11 cellular contexts compared by ENCODE assay signal in the genomic region with DNA sequence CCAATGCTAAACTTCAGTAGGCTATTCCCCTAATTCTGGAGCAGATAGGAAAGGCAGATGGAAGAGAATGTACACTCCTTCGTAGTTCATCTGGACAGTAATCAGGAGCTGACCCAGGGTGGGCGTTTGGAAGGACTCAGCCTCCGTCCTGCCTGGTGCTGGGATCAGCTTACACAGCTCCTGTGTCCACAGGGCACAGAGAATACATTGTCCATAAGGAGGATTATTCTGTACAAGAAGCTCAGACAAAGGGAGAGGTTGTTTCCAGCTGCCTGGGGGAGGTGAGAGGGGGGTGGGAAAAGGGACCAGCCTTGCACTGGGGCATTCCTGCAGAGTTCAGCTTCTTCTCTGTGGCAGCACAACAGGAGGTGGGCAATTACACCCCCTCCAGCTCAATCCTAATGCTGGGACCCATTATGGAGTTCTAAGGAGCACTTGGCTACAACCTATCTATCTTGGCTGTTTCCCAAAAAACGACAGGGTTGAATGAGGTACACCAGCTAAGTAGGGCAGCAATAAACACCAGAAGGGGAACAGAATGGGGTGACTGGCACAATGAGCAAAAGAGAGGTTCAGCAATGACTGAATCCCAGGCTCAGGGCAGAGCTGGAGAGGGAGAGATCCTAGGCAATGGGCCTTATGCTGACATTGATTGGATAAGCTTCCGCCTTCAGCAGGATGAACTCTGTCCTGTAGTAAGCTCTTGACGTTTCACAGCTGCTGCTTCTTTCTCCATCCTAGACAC. TPM values are rescaled to one million over a fixed set of nuclear protein-coding genes. Genes with fewer than 3 reads are reported as not detected.
DNase-seq lines count a peak whose midpoint lies in the region; ATAC-seq and TF ChIP-seq lines count a peak whose summit lies in the region.
"Had no signal": no experiment of that assay in that cellular context is flagged by ENCODE, and none has a peak within 500 bp of the region (broad histone marks: within the 10 kb centered on the region; RNA-seq: fewer than 3 reads in every experiment).

No MANE protein-coding gene starts in this region.

- peak; percentile 40 for ATAC-seq in body of pancreas
- ATAC-seq: CD8-positive, alpha-beta T cell had no signal

- H3K4me1 ChIP-seq in body of pancreas: peaks cover 6% of the 10 kb centered on the region
- peaks cover 7 to 13% of the 10 kb centered on the region in 2 donors for H3K4me1 ChIP-seq in muscle layer of duodenum (ENCODE audit: control insufficient read depth in 1 of 2, insufficient read depth in 2 of 2, low read length in 2 of 2)

- no peak for TF ChIP-seq POLR2A in body of pancreas (IDR thresholded peaks at IDR 0.05)

- intact Hi-C loops in body of pancreas (cut with DNase I): no loop called here

- no peaks in the 10 kb centered on the region for H3K27me3 ChIP-seq in body of pancreas
- H3K27me3 ChIP-seq in muscle layer of duodenum (ENCODE audit: low read depth, low read length): no peaks in the 10 kb centered on the region

- no peak for TF ChIP-seq CTCF in body of pancreas (IDR thresholded peaks at IDR 0.05)

- 54 to 59% methylated on average over 6 of the region's 6 CpGs for WGBS in body of pancreas, 2 donors

- DNase-seq in DMS79 treated with DMSO at 0.1 percent for 48 hours (lab: John Stamatoyannopoulos, UW) (peak; percentile 95), body of pancreas (no peak), LoVo (ENCODE audit: low spot score) (no peak)
- DNase-seq in activated effector memory CD4-positive, alpha-beta T cell treated with Interleukin-2 at 50 U/mL for 16 hours: no peak
- DNase-seq in stimulated activated naive CD4-positive, alpha-beta T cell treated with Interleukin-2 at 50 U/mL for 16 hours (lab: John Stamatoyannopoulos, UW): no peak
- DNase-seq: activated CD4-positive, alpha-beta T cell treated with anti-CD3 and anti-CD28 coated beads, Interleukin-2, amount 50 U/mL, for 1 hour; aorta; CD8-positive, alpha-beta T cell; naive thymus-derived CD4-positive, alpha-beta T cell; SHP77 had no signal

- H3K36me3 ChIP-seq in body of pancreas (replicated peaks in 1 of 2; ENCODE audit: insufficient read depth in 1 of 2, low read depth in 2 of 2): peaks cover 8 to 29% of the 10 kb centered on the region in 2 donors
- H3K36me3 ChIP-seq in muscle layer of duodenum (ENCODE audit: control insufficient read depth in 1 of 2, insufficient read depth in 2 of 2, low read length in 2 of 2): peaks cover 48 to 54% of the 10 kb centered on the region in 2 donors

- no peak overlapping the region for H3K27ac ChIP-seq in body of pancreas
- peak overlapping the region; percentile 18 for H3K27ac ChIP-seq in muscle layer of duodenum (ENCODE audit: low read length)

- H3K9me3 ChIP-seq in body of pancreas: no peaks in the 10 kb centered on the region
- H3K9me3 ChIP-seq in muscle layer of duodenum (ENCODE audit: control insufficient read depth in 1 of 2, low read length in 2 of 2): no peaks in the 10 kb centered on the region

- H3K4me3 ChIP-seq in body of pancreas (no peak overlapping the region), muscle layer of duodenum (ENCODE audit: low read depth in 1 of 2, low read length in 2 of 2) (no peak overlapping the region)

RNA-seq across cellular contexts. Expression of a gene that starts 7.4 kb away (rescaled TPM):
- total RNA-seq in body of pancreas: 10 to 100 TPM; 19.4 to 22.1 TPM

RNA-seq across cellular contexts. Expression of a gene that starts 7.5 kb away (rescaled TPM):
- total RNA-seq in body of pancreas: 10 to 100 TPM; 25.9 to 61.6 TPM

RNA-seq across cellular contexts. Expression of a gene that starts 14.4 kb away (rescaled TPM):
- 10 to 100 TPM; 17.5 to 21.8 TPM for total RNA-seq in body of pancreas

RNA-seq across cellular contexts. Expression of a gene that starts 23.4 kb away (rescaled TPM):
- total RNA-seq in body of pancreas: 1 to 10 TPM in 1 of 2 donors, not detected in 1; 2.3 TPM

RNA-seq across cellular contexts. Expression of a gene that starts 44.6 kb away (rescaled TPM):
- not detected for total RNA-seq in body of pancreas
- total RNA-seq: CD8-positive, alpha-beta T cell had no signal
